Comparison of ENCODE assay signal across 8 cellular contexts in genomic region chr7:141550694-141551079, GRCh38. TPM values are rescaled to one million over a fixed set of nuclear protein-coding genes. Genes with fewer than 3 reads are reported as not detected.
DNase-seq lines count a peak whose midpoint lies in the region; ATAC-seq, FAIRE-seq and TF ChIP-seq lines count a peak whose summit lies in the region.

No MANE protein-coding gene starts in this region.

- no peak for FAIRE-seq in GM12891 (lab: Jason Lieb, UNC)

- H3K9me3 Mint-ChIP-seq in activated T-helper 1 cell treated with anti-CD3 and anti-CD28 coated beads, Interleukin-12 subunit alpha, Interleukin-12 subunit beta, Interleukin-2, Interleukin-4 antibody, amounts not matched to agents 30 ng/mL and 10 ng/mL and 1 ng/mL, durations not matched to agents 14 hours and 24 hours and 36 hours: no peaks in the 10 kb centered on the region
- H3K9me3 Mint-ChIP-seq in glutamatergic neuron (ENCODE audit: unreplicated experiment): peaks cover 6% of the 10 kb centered on the region

- peak overlapping the region; percentile 97 for H3K27ac Mint-ChIP-seq in activated T-helper 1 cell treated with anti-CD3 and anti-CD28 coated beads, Interleukin-12 subunit alpha, Interleukin-12 subunit beta, Interleukin-2, Interleukin-4 antibody, amounts not matched to agents 30 ng/mL and 10 ng/mL and 1 ng/mL, durations not matched to agents 14 hours and 24 hours and 36 hours
- peak overlapping the region; percentile 67 for H3K27ac Mint-ChIP-seq in glutamatergic neuron (ENCODE audit: unreplicated experiment)

- H3K27ac ChIP-seq in prostate gland: peak overlapping the region; percentile 56 to 64

- no peaks in the 10 kb centered on the region for H3K9me3 ChIP-seq in prostate gland

- TF ChIP-seq CTCF in glutamatergic neuron (IDR thresholded peaks at IDR 0.05; ENCODE audit: partially characterized antibody, unreplicated experiment) (no peak), prostate gland (IDR thresholded peaks at IDR 0.05) (no peak)

- H3K4me3 Mint-ChIP-seq in activated T-helper 1 cell treated with anti-CD3 and anti-CD28 coated beads, Interleukin-12 subunit alpha, Interleukin-12 subunit beta, Interleukin-2, Interleukin-4 antibody, amounts not matched to agents 30 ng/mL and 10 ng/mL and 1 ng/mL, durations not matched to agents 14 hours and 24 hours and 36 hours: peak overlapping the region; percentile 91
- peak overlapping the region; percentile 90 for H3K4me3 Mint-ChIP-seq in glutamatergic neuron (ENCODE audit: unreplicated experiment)

- H3K4me1 ChIP-seq in prostate gland (replicated peaks): no peaks in the 10 kb centered on the region

- WGBS in prostate gland: 14% methylated on average over 13 of the region's 13 CpGs

- intact Hi-C loops in activated T-helper 1 cell treated with anti-CD3 and anti-CD28 coated beads, Interleukin-12 subunit alpha, Interleukin-12 subunit beta, Interleukin-2, Interleukin-4 antibody, amounts not matched to agents 30 ng/mL and 10 ng/mL and 1 ng/mL, durations not matched to agents 14 hours and 24 hours and 36 hours (cut with micrococcal nuclease): loop anchor here (1.0 to 10.0 kb wide), 9 partner anchors 9 to 1076 kb away; partner anchors contain the start of genes BRAF, MKRN1, MRPS33 and NDUFB2
- intact Hi-C loops in prostate gland (cut with DNase I): no loop called here

- peak overlapping the region; percentile 86 to 87 for H3K4me3 ChIP-seq in prostate gland

- peak; percentile 4 for DNase-seq in GM12891 (ENCODE audit: insufficient read length, low spot score)
- DNase-seq in activated T-helper 1 cell treated with anti-CD3 and anti-CD28 coated beads, Interleukin-12 subunit alpha, Interleukin-12 subunit beta, Interleukin-2, Interleukin-4 antibody, amounts not matched to agents 30 ng/mL and 10 ng/mL and 1 ng/mL, durations not matched to agents 14 hours and 24 hours and 36 hours (ENCODE audit: low spot score): no peak
- DNase-seq in glutamatergic neuron: peak; percentile 19
- DNase-seq in prostate gland (ENCODE audit: low spot score): no peak
- no peak for DNase-seq in NCI-H2081 (lab: John Stamatoyannopoulos, UW)
- DNase-seq in pons (ENCODE audit: low spot score): no peak
- no peak for DNase-seq in NK-92 treated with Interleukin-12 subunit alpha and Interleukin-12 subunit beta, amount 100 ng/mL, for 24 hours (lab: John Stamatoyannopoulos, UW)

- no peaks in the 10 kb centered on the region for H3K36me3 ChIP-seq in prostate gland

- H3K27me3 ChIP-seq in prostate gland (replicated peaks; ENCODE audit: insufficient read depth): no peaks in the 10 kb centered on the region

- no peaks in the 10 kb centered on the region for H3K27me3 Mint-ChIP-seq in activated T-helper 1 cell treated with anti-CD3 and anti-CD28 coated beads, Interleukin-12 subunit alpha, Interleukin-12 subunit beta, Interleukin-2, Interleukin-4 antibody, amounts not matched to agents 30 ng/mL and 10 ng/mL and 1 ng/mL, durations not matched to agents 14 hours and 24 hours and 36 hours (ENCODE audit: insufficient read depth)
- no peaks in the 10 kb centered on the region for H3K27me3 Mint-ChIP-seq in glutamatergic neuron (ENCODE audit: unreplicated experiment)

- peaks cover 41% of the 10 kb centered on the region for H3K36me3 Mint-ChIP-seq in activated T-helper 1 cell treated with anti-CD3 and anti-CD28 coated beads, Interleukin-12 subunit alpha, Interleukin-12 subunit beta, Interleukin-2, Interleukin-4 antibody, amounts not matched to agents 30 ng/mL and 10 ng/mL and 1 ng/mL, durations not matched to agents 14 hours and 24 hours and 36 hours (ENCODE audit: low read depth)
- H3K36me3 Mint-ChIP-seq in glutamatergic neuron (ENCODE audit: unreplicated experiment): no peaks in the 10 kb centered on the region

- H3K4me1 Mint-ChIP-seq in activated T-helper 1 cell treated with anti-CD3 and anti-CD28 coated beads, Interleukin-12 subunit alpha, Interleukin-12 subunit beta, Interleukin-2, Interleukin-4 antibody, amounts not matched to agents 30 ng/mL and 10 ng/mL and 1 ng/mL, durations not matched to agents 14 hours and 24 hours and 36 hours (ENCODE audit: low read depth): peaks cover 45% of the 10 kb centered on the region
- peaks cover 9% of the 10 kb centered on the region for H3K4me1 Mint-ChIP-seq in glutamatergic neuron (ENCODE audit: low read depth, unreplicated experiment)

- ATAC-seq in HG03095 (IDR thresholded peaks at IDR 0.05; ENCODE audit: unreplicated experiment): peak; percentile 1

- no peak for TF ChIP-seq POLR2A in GM12891 (IDR thresholded peaks at IDR 0.05; ENCODE audit: low read depth, low read length)
- TF ChIP-seq POLR2A in prostate gland (IDR thresholded peaks at IDR 0.05): no peak

TF ChIP-seq in GM12891, 5 proteins besides CTCF, POLR2A, EP300 and RAD21:
- TF ChIP-seq SPI1 (IDR thresholded peaks at IDR 0.05; ENCODE audit: low read depth, low read length) (no peak), POLR2AphosphoS5 (IDR thresholded peaks at IDR 0.05; ENCODE audit: low read depth, low read length) (no peak), POU2F2 (IDR thresholded peaks at IDR 0.05; ENCODE audit: low read depth, low read length) (no peak), PAX5 (IDR thresholded peaks at IDR 0.05; ENCODE audit: insufficient read depth, low read length, severe bottlenecking) (no peak), TAF1 (IDR thresholded peaks at IDR 0.05; ENCODE audit: low read depth, low read length) (no peak)

RNA-seq across cellular contexts. Expression of gene AGK, which starts 0.5 kb away (rescaled TPM):
- polyA plus RNA-seq in GM12891 (2012; ENCODE audit: low read depth, missing spikeins): 27.3 TPM
- total RNA-seq in activated T-helper 1 cell treated with anti-CD3 and anti-CD28 coated beads, Interleukin-12 subunit alpha, Interleukin-12 subunit beta, Interleukin-2, Interleukin-4 antibody, amounts not matched to agents 30 ng/mL and 10 ng/mL and 1 ng/mL, durations not matched to agents 14 hours and 24 hours and 36 hours: 174 and 179 TPM in 2 replicates
- total RNA-seq in glutamatergic neuron (ENCODE audit: unreplicated experiment): 26.1 TPM
- 10 to 100 TPM; 19.4 to 26.7 TPM for total RNA-seq in prostate gland

Comparison
In these comparisons a context has a peak if more than half of its experiments do, and no peak if none do; other contexts are left out.
1. DNase-seq: peak in GM12891 (single experiment) and glutamatergic neuron (single experiment); none in activated T-helper 1 cell treated with anti-CD3 and anti-CD28 coated beads, Interleukin-12 subunit alpha, Interleukin-12 subunit beta, Interleukin-2, Interleukin-4 antibody, amounts not matched to agents 30 ng/mL and 10 ng/mL and 1 ng/mL, durations not matched to agents 14 hours and 24 hours and 36 hours (single experiment), prostate gland (single experiment), NCI-H2081 (0 of 2), pons (single experiment) and NK-92 treated with Interleukin-12 subunit alpha and Interleukin-12 subunit beta, amount 100 ng/mL, for 24 hours (single experiment).